In genomic region chr2:143125647-143126046, GRCh38 we compare ENCODE assay signal across 1 cellular context.
TF ChIP-seq lines count a peak whose summit lies in the region.

No MANE protein-coding gene starts in this region.

TF ChIP-seq in HepG2, 621 proteins besides CTCF, POLR2A, EP300 and RAD21 (continued from another document):
- TF ChIP-seq SKIL (CRISPR knock-in tag; IDR thresholded peaks at IDR 0.05; ENCODE audit: borderline replicate concordance), result no peak
